ENCODE assay signal across 16 cellular contexts in genomic region chr21:43826623-43826974, GRCh38. TPM values are rescaled to one million over a fixed set of nuclear protein-coding genes. Genes with fewer than 3 reads are reported as not detected.
DNase-seq lines count a peak whose midpoint lies in the region; ATAC-seq, FAIRE-seq and TF ChIP-seq lines count a peak whose summit lies in the region.
"Had no signal": no experiment of that assay in that cellular context is flagged by ENCODE, and none has a peak within 500 bp of the region (broad histone marks: within the 10 kb centered on the region; RNA-seq: fewer than 3 reads in every experiment).

No MANE protein-coding gene starts in this region.

- no peak for TF ChIP-seq EP300 in HepG2 (IDR thresholded peaks at IDR 0.05; ENCODE audit: low read depth in 2 of 2, low read length in 2 of 2)
- no peak for TF ChIP-seq EP300 in HepG2 (CRISPR knock-in tag; IDR thresholded peaks at IDR 0.05; ENCODE audit: borderline replicate concordance)

- H2AFZ ChIP-seq in HepG2 (ENCODE audit: low read length): no peak overlapping the region

- peak overlapping the region; percentile 82 for H3K4me2 ChIP-seq in HepG2 (ENCODE audit: low read depth, low read length)

- in situ Hi-C loops in HepG2 (cut with HindIII; ENCODE audit: extremely low pct_ligation_motif_present, low pct_unique_long_range_greater_than_20kb): no loop called here

- DNase-seq in activated CD8-positive, alpha-beta memory T cell treated with anti-CD3 and anti-CD28 coated beads, Interleukin-2, amount 10 ng/mL, durations not matched to agents 7 days and 5 days: no peak
- no peak for DNase-seq in activated CD8-positive, alpha-beta memory T cell treated with anti-CD3 and anti-CD28 coated beads for 24 hours
- DNase-seq in SJSA1 (ENCODE audit: low read depth in 1 of 2, low spot score in 2 of 2) (peak in 1 of 2 experiments; percentile 9), HepG2 (ENCODE audit: low spot score) (no peak), spleen (peak; percentile 60), OCI-M1 (lab: John Stamatoyannopoulos, UW) (no peak), Peyer's patch (no peak)
- DNase-seq: CD4-positive, alpha-beta memory T cell; MM.1S; NCI-H1694 treated with DMSO at 0.1 percent for 48 hours had no signal

- no TSS peak for BruUV-seq in HepG2 (replicated peaks; lab: Mats Ljungman, UMichigan)

- TF ChIP-seq CTCF in HepG2 (CRISPR knock-in tag; IDR thresholded peaks at IDR 0.05) (no peak), spleen (IDR thresholded peaks at IDR 0.05 in 8 of 11, conservative IDR thresholded peaks at IDR 0.05 in 3 of 11) (no peak), Peyer's patch (IDR thresholded peaks at IDR 0.05) (no peak)

- no peaks in the 10 kb centered on the region for H3K9me3 Mint-ChIP-seq in activated CD8-positive, alpha-beta memory T cell treated with anti-CD3 and anti-CD28 coated beads, Interleukin-2, amount 10 ng/mL, durations not matched to agents 7 days and 5 days (ENCODE audit: low read depth)
- H3K9me3 Mint-ChIP-seq: CD4-positive, alpha-beta memory T cell; T-helper 2 cell treated with Interferon-gamma antibody and Interleukin-4, amounts not matched to agents 5 μg/mL and 100 μg/mL, for 36 hours had no signal

- no peak for FAIRE-seq in HepG2 (lab: Jason Lieb, UNC)

- H3K27me3 ChIP-seq in SJSA1 (replicated peaks) (no peaks in the 10 kb centered on the region), HepG2 (ENCODE audit: control insufficient read depth in 1 of 2, insufficient read depth in 2 of 2, low read length in 2 of 2) (peaks cover 15 to 35% of the 10 kb centered on the region in 2 experiments), spleen (replicated peaks in 1 of 7) (peaks cover 0 to 32% (median 0%) of the 10 kb centered on the region in 7 donors), Peyer's patch (no peaks in the 10 kb centered on the region)
- H3K27me3 ChIP-seq: cardiac muscle cell had no signal

- H3K36me3 ChIP-seq in SJSA1: no peaks in the 10 kb centered on the region; the same call in 1 of the 2 replicates
- no peaks in the 10 kb centered on the region for H3K36me3 ChIP-seq in HepG2 (replicated peaks in 1 of 2; ENCODE audit: control insufficient read depth in 1 of 2, insufficient read depth in 2 of 2, low read length in 2 of 2)
- H3K36me3 ChIP-seq in spleen: no peaks in the 10 kb centered on the region
- H3K36me3 ChIP-seq in Peyer's patch: no peaks in the 10 kb centered on the region
- H3K36me3 ChIP-seq: cardiac muscle cell, esophagus muscularis mucosa, tibial nerve had no signal

- H3K27ac Mint-ChIP-seq in activated CD8-positive, alpha-beta memory T cell treated with anti-CD3 and anti-CD28 coated beads, Interleukin-2, amount 10 ng/mL, durations not matched to agents 7 days and 5 days: no peak overlapping the region
- H3K27ac Mint-ChIP-seq: CD4-positive, alpha-beta memory T cell; T-helper 2 cell treated with Interferon-gamma antibody and Interleukin-4, amounts not matched to agents 5 μg/mL and 100 μg/mL, for 36 hours had no signal

- intact Hi-C loops in HepG2 (cut with micrococcal nuclease; ENCODE audit: unreplicated experiment) (loop anchor here (2.0 kb wide), 1 partner anchor 112 kb away; no protein-coding TSS in a partner anchor), spleen (cut with DNase I; ENCODE audit: low total_unique reads) (no loop called here)

- no peak overlapping the region for H3K4me3 ChIP-seq in SJSA1
- peak overlapping the region; percentile 31 to 64 (median 33) for H3K4me3 ChIP-seq in HepG2 (replicated peaks in 1 of 3; ENCODE audit: insufficient read depth in 1 of 3, low read depth in 2 of 3, low read length in 3 of 3)
- no peak overlapping the region for H3K4me3 ChIP-seq in spleen
- H3K4me3 ChIP-seq in Peyer's patch: no peak overlapping the region
- H3K4me3 ChIP-seq: cardiac muscle cell, esophagus muscularis mucosa, tibial nerve had no signal

- H3K4me1 ChIP-seq in SJSA1 (replicated peaks) (peaks cover 66% of the 10 kb centered on the region), HepG2 (ENCODE audit: insufficient read depth, low read length) (peaks cover 38% of the 10 kb centered on the region), spleen (peaks cover 0 to 17% (median 0%) of the 10 kb centered on the region in 6 donors), Peyer's patch (no peaks in the 10 kb centered on the region)
- H3K4me1 ChIP-seq: tibial nerve had no signal

- H3K27me3 Mint-ChIP-seq in activated CD8-positive, alpha-beta memory T cell treated with anti-CD3 and anti-CD28 coated beads, Interleukin-2, amount 10 ng/mL, durations not matched to agents 7 days and 5 days: peaks cover 35% of the 10 kb centered on the region

- POLR2A ChIA-PET in HepG2 (lab: Yijun Ruan, JAX): interaction anchor here (0.7 kb wide), 1 partner anchor 80 kb away, joined by 3 read pairs; no protein-coding TSS in a partner anchor

- 0% methylated on average over 4 of the region's 8 CpGs for WGBS in HepG2 (ENCODE audit: low lambda C conversion rate)
- 72 to 91% (median 77%) methylated on average over 8 of the region's 8 CpGs for WGBS in spleen, 5 donors

- CTCF ChIA-PET in activated CD8-positive, alpha-beta memory T cell treated with anti-CD3 and anti-CD28 coated beads, Interleukin-2, amount 10 ng/mL, durations not matched to agents 7 days and 5 days (lab: Charles Lee): interaction anchor here (0.6 to 2.0 kb wide), 7 partner anchors 8 to 149 kb away, joined by 3 to 7 read pairs (median 5); no protein-coding TSS in a partner anchor
- CTCF ChIA-PET in HepG2 (lab: Yijun Ruan, JAX; ENCODE audit: low intra/inter-chr PET ratio, low total read pairs): no interaction called here

- no peaks in the 10 kb centered on the region for H3K36me3 Mint-ChIP-seq in activated CD8-positive, alpha-beta memory T cell treated with anti-CD3 and anti-CD28 coated beads, Interleukin-2, amount 10 ng/mL, durations not matched to agents 7 days and 5 days
- H3K36me3 Mint-ChIP-seq: CD4-positive, alpha-beta memory T cell had no signal

- H3K4me1 Mint-ChIP-seq in activated CD8-positive, alpha-beta memory T cell treated with anti-CD3 and anti-CD28 coated beads, Interleukin-2, amount 10 ng/mL, durations not matched to agents 7 days and 5 days: no peaks in the 10 kb centered on the region
- H3K4me1 Mint-ChIP-seq: CD4-positive, alpha-beta memory T cell had no signal

- H3K9me3 ChIP-seq in SJSA1 (replicated peaks) (0 out of 2 replicates have a peak, but pooled peaks cover 3% of the 10 kb centered on the region), HepG2 (ENCODE audit: low read length) (no peaks in the 10 kb centered on the region), spleen (no peaks in the 10 kb centered on the region), Peyer's patch (no peaks in the 10 kb centered on the region)
- H3K9me3 ChIP-seq: esophagus muscularis mucosa, tibial nerve had no signal

- TF ChIP-seq RAD21 in HepG2 (CRISPR knock-in tag; IDR thresholded peaks at IDR 0.05): no peak

- peak; percentile 23 for ATAC-seq in activated CD8-positive, alpha-beta memory T cell treated with anti-CD3 and anti-CD28 coated beads, Interleukin-2, amount 10 ng/mL, durations not matched to agents 7 days and 5 days
- ATAC-seq in HepG2 (peak; percentile 63), HG02870 (IDR thresholded peaks at IDR 0.05; ENCODE audit: unreplicated experiment) (no peak)
- ATAC-seq: activated CD4-positive, CD25-positive, alpha-beta regulatory T cell treated with anti-CD3 and anti-CD28 coated beads, Interleukin-2, amount 50 U/mL, for 24 hours had no signal

- TF ChIP-seq POLR2A in HepG2 (IDR thresholded peaks at IDR 0.05; ENCODE audit: insufficient read depth in 1 of 2, low read depth in 2 of 2, low read length in 2 of 2) (no peak), spleen (IDR thresholded peaks at IDR 0.05) (no peak), Peyer's patch (IDR thresholded peaks at IDR 0.05) (no peak)

- H3K9ac ChIP-seq in HepG2 (ENCODE audit: insufficient read depth, low read depth, low read length): no peak overlapping the region

- peak overlapping the region; percentile 83 for H3K27ac ChIP-seq in SJSA1
- no peak overlapping the region for H3K27ac ChIP-seq in HepG2 (ENCODE audit: extremely low read length, insufficient read depth, low read length)
- no peak overlapping the region for H3K27ac ChIP-seq in spleen
- H3K27ac ChIP-seq in Peyer's patch: no peak overlapping the region
- H3K27ac ChIP-seq: cardiac muscle cell, esophagus muscularis mucosa, tibial nerve had no signal

- no peak overlapping the region for H3K4me3 Mint-ChIP-seq in activated CD8-positive, alpha-beta memory T cell treated with anti-CD3 and anti-CD28 coated beads, Interleukin-2, amount 10 ng/mL, durations not matched to agents 7 days and 5 days
- H3K4me3 Mint-ChIP-seq: CD4-positive, alpha-beta memory T cell; T-helper 2 cell treated with Interferon-gamma antibody and Interleukin-4, amounts not matched to agents 5 μg/mL and 100 μg/mL, for 36 hours had no signal

- H3K79me2 ChIP-seq in HepG2 (ENCODE audit: insufficient read depth, low read length): no peaks in the 10 kb centered on the region

- no peaks in the 10 kb centered on the region for H4K20me1 ChIP-seq in HepG2 (ENCODE audit: insufficient read depth, low read length)

RNA-seq across cellular contexts. Expression of gene RRP1, which starts 37.2 kb away (rescaled TPM):
- 10 to 100 TPM; 37.7 to 45.2 TPM for total RNA-seq in activated CD8-positive, alpha-beta memory T cell treated with anti-CD3 and anti-CD28 coated beads, Interleukin-2, amount 10 ng/mL, durations not matched to agents 7 days and 5 days
- 29.2 and 30.4 TPM in 2 replicates for total RNA-seq in SJSA1 (2014; rRNA removed; shearing (Covaris generic))
- 24.6 and 35.1 TPM in 2 replicates for total RNA-seq in HepG2 (2016; rRNA removed; fragmentation: Illumina TruSeq; extraction: Trizol)
- 16.9 and 17.1 TPM in 2 replicates for total RNA-seq in HepG2 (2016; cell fraction: cytosol; rRNA removed; fragmentation: Illumina TruSeq; extraction: Trizol; ENCODE audit: low read depth)
- total RNA-seq in HepG2 (2016; cell fraction: insoluble cytoplasmic fraction; rRNA removed; fragmentation: Illumina TruSeq; extraction: Trizol): 24.1 and 32.9 TPM in 2 replicates
- 10.3 and 11.2 TPM in 2 replicates for total RNA-seq in HepG2 (2016; cell fraction: membrane; rRNA removed; fragmentation: Illumina TruSeq; extraction: Trizol)
- 29.9 and 34.8 TPM in 2 replicates for total RNA-seq in HepG2 (2016; cell fraction: nucleus; rRNA removed; fragmentation: Illumina TruSeq; extraction: Trizol)
- polyA plus RNA-seq in HepG2 (2011; rRNA removed): 20.1 and 22.2 TPM in 2 replicates
- 11.2 and 11.3 TPM in 2 replicates for polyA plus RNA-seq in HepG2 (2011; cell fraction: cytosol; rRNA removed)
- polyA plus RNA-seq in HepG2 (2011; cell fraction: nucleus; rRNA removed): 110 and 114 TPM in 2 replicates
- polyA plus RNA-seq in HepG2 (2012): 22.7 and 27.0 TPM in 2 replicates
- polyA plus RNA-seq in HepG2 (2016; cell fraction: cytosol; fragmentation: Illumina TruSeq; extraction: Trizol; ENCODE audit: low read depth): 3.0 and 3.7 TPM in 2 replicates
- polyA plus RNA-seq in HepG2 (2016; cell fraction: insoluble cytoplasmic fraction; fragmentation: Illumina TruSeq; extraction: Trizol; ENCODE audit: low read depth): 25.7 and 32.8 TPM in 2 replicates
- polyA plus RNA-seq in HepG2 (2016; cell fraction: membrane; fragmentation: Illumina TruSeq; extraction: Trizol; ENCODE audit: low read depth): 4.3 and 6.1 TPM in 2 replicates
- polyA plus RNA-seq in HepG2 (2016; cell fraction: nucleus; fragmentation: Illumina TruSeq; extraction: Trizol; ENCODE audit: insufficient read depth, low read depth): 70.6 and 74.1 TPM in 2 replicates
- 9.8 and 26.9 TPM in 2 replicates for polyA minus RNA-seq in HepG2 (2011; rRNA and poly(A)+ RNA removed; ENCODE audit: low replicate concordance)
- 5.9 and 9.7 TPM in 2 replicates for polyA minus RNA-seq in HepG2 (2011; cell fraction: cytosol; rRNA and poly(A)+ RNA removed)
- polyA minus RNA-seq in HepG2 (2011; cell fraction: nucleus; rRNA and poly(A)+ RNA removed): 27.0 and 37.2 TPM in 2 replicates
- total RNA-seq in spleen: 10 to 100 TPM; 11.5 to 26.9 (median 20.5) TPM
- 10 to 100 TPM; 12.6 to 18.8 (median 15.8) TPM for polyA plus RNA-seq in spleen
- 10 to 100 TPM; 11.1 to 32.2 (median 12.9) TPM for total RNA-seq in Peyer's patch

RNA-seq across cellular contexts. Expression of gene AGPAT3, which starts 38.4 kb away (rescaled TPM):
- total RNA-seq in activated CD8-positive, alpha-beta memory T cell treated with anti-CD3 and anti-CD28 coated beads, Interleukin-2, amount 10 ng/mL, durations not matched to agents 7 days and 5 days: 100 to 1,000 TPM in 1 of 2 experiments, 10 to 100 TPM in 1; 94.3 to 101 TPM
- 43.5 and 66.9 TPM in 2 replicates for total RNA-seq in SJSA1 (2014; rRNA removed; shearing (Covaris generic))
- total RNA-seq in HepG2 (2016; rRNA removed; fragmentation: Illumina TruSeq; extraction: Trizol): 46.8 and 54.4 TPM in 2 replicates
- total RNA-seq in HepG2 (2016; cell fraction: cytosol; rRNA removed; fragmentation: Illumina TruSeq; extraction: Trizol; ENCODE audit: low read depth): 14.8 and 16.1 TPM in 2 replicates
- total RNA-seq in HepG2 (2016; cell fraction: insoluble cytoplasmic fraction; rRNA removed; fragmentation: Illumina TruSeq; extraction: Trizol): 41.2 and 56.0 TPM in 2 replicates
- 53.6 and 57.0 TPM in 2 replicates for total RNA-seq in HepG2 (2016; cell fraction: membrane; rRNA removed; fragmentation: Illumina TruSeq; extraction: Trizol)
- 49.6 and 56.0 TPM in 2 replicates for total RNA-seq in HepG2 (2016; cell fraction: nucleus; rRNA removed; fragmentation: Illumina TruSeq; extraction: Trizol)
- 32.2 and 40.5 TPM in 2 replicates for polyA plus RNA-seq in HepG2 (2011; rRNA removed)
- polyA plus RNA-seq in HepG2 (2011; cell fraction: cytosol; rRNA removed): 34.8 and 46.1 TPM in 2 replicates
- polyA plus RNA-seq in HepG2 (2011; cell fraction: nucleus; rRNA removed): 58.5 and 63.8 TPM in 2 replicates
- 30.3 and 31.7 TPM in 2 replicates for polyA plus RNA-seq in HepG2 (2012)
- 19.7 and 23.3 TPM in 2 replicates for polyA plus RNA-seq in HepG2 (2016; cell fraction: cytosol; fragmentation: Illumina TruSeq; extraction: Trizol; ENCODE audit: low read depth)
- 37.4 and 44.0 TPM in 2 replicates for polyA plus RNA-seq in HepG2 (2016; cell fraction: insoluble cytoplasmic fraction; fragmentation: Illumina TruSeq; extraction: Trizol; ENCODE audit: low read depth)
- 43.7 and 47.5 TPM in 2 replicates for polyA plus RNA-seq in HepG2 (2016; cell fraction: membrane; fragmentation: Illumina TruSeq; extraction: Trizol; ENCODE audit: low read depth)
- 78.1 and 78.9 TPM in 2 replicates for polyA plus RNA-seq in HepG2 (2016; cell fraction: nucleus; fragmentation: Illumina TruSeq; extraction: Trizol; ENCODE audit: insufficient read depth, low read depth)
- polyA minus RNA-seq in HepG2 (2011; rRNA and poly(A)+ RNA removed; ENCODE audit: low replicate concordance): 56.4 and 145 TPM in 2 replicates
- 41.5 and 50.9 TPM in 2 replicates for polyA minus RNA-seq in HepG2 (2011; cell fraction: cytosol; rRNA and poly(A)+ RNA removed)
- 28.1 and 33.7 TPM in 2 replicates for polyA minus RNA-seq in HepG2 (2011; cell fraction: nucleus; rRNA and poly(A)+ RNA removed)
- 10 to 100 TPM; 50.8 to 92.0 (median 64.5) TPM for total RNA-seq in spleen
- 10 to 100 TPM in 1 of 3 donors, 1 to 10 TPM in 2; 6.9 to 20.7 (median 8.3) TPM for polyA plus RNA-seq in spleen
- 100 to 1,000 TPM in 3 of 4 donors, 10 to 100 TPM in 1; 63.5 to 225 (median 161) TPM for total RNA-seq in Peyer's patch

RNA-seq across cellular contexts. Expression of gene CSTB, which starts 50.5 kb away (rescaled TPM):
- total RNA-seq in activated CD8-positive, alpha-beta memory T cell treated with anti-CD3 and anti-CD28 coated beads, Interleukin-2, amount 10 ng/mL, durations not matched to agents 7 days and 5 days: 10 to 100 TPM; 44.2 to 47.4 TPM
- 11.9 and 14.9 TPM in 2 replicates for total RNA-seq in SJSA1 (2014; rRNA removed; shearing (Covaris generic))
- total RNA-seq in HepG2 (2016; rRNA removed; fragmentation: Illumina TruSeq; extraction: Trizol) (11.7 and 15.8 TPM in 2 replicates), spleen (10 to 100 TPM; 10.5 to 36.6 (median 28.6) TPM), Peyer's patch (10 to 100 TPM in 3 of 4 donors, 1 to 10 TPM in 1; 7.4 to 16.1 (median 13.3) TPM)
- total RNA-seq in HepG2 (2016; cell fraction: cytosol; rRNA removed; fragmentation: Illumina TruSeq; extraction: Trizol; ENCODE audit: low read depth): 8.0 and 9.1 TPM in 2 replicates
- total RNA-seq in HepG2 (2016; cell fraction: insoluble cytoplasmic fraction; rRNA removed; fragmentation: Illumina TruSeq; extraction: Trizol): 11.9 and 14.9 TPM in 2 replicates
- 9.8 and 11.8 TPM in 2 replicates for total RNA-seq in HepG2 (2016; cell fraction: membrane; rRNA removed; fragmentation: Illumina TruSeq; extraction: Trizol)
- 6.6 and 7.1 TPM in 2 replicates for total RNA-seq in HepG2 (2016; cell fraction: nucleus; rRNA removed; fragmentation: Illumina TruSeq; extraction: Trizol)
- polyA plus RNA-seq in HepG2 (2011; rRNA removed) (94.1 and 110 TPM in 2 replicates), spleen (10 to 100 TPM; 39.6 to 93.8 (median 48.5) TPM)
- polyA plus RNA-seq in HepG2 (2011; cell fraction: cytosol; rRNA removed): 129 and 137 TPM in 2 replicates
- 53.4 and 59.2 TPM in 2 replicates for polyA plus RNA-seq in HepG2 (2011; cell fraction: nucleus; rRNA removed)
- 58.7 and 69.9 TPM in 2 replicates for polyA plus RNA-seq in HepG2 (2012)
- 34.3 and 43.0 TPM in 2 replicates for polyA plus RNA-seq in HepG2 (2016; cell fraction: cytosol; fragmentation: Illumina TruSeq; extraction: Trizol; ENCODE audit: low read depth)
- 53.0 and 57.2 TPM in 2 replicates for polyA plus RNA-seq in HepG2 (2016; cell fraction: insoluble cytoplasmic fraction; fragmentation: Illumina TruSeq; extraction: Trizol; ENCODE audit: low read depth)
- 32.8 and 40.2 TPM in 2 replicates for polyA plus RNA-seq in HepG2 (2016; cell fraction: membrane; fragmentation: Illumina TruSeq; extraction: Trizol; ENCODE audit: low read depth)
- 34.9 and 36.2 TPM in 2 replicates for polyA plus RNA-seq in HepG2 (2016; cell fraction: nucleus; fragmentation: Illumina TruSeq; extraction: Trizol; ENCODE audit: insufficient read depth, low read depth)
- polyA minus RNA-seq in HepG2 (2011; rRNA and poly(A)+ RNA removed; ENCODE audit: low replicate concordance): 37.2 and 51.7 TPM in 2 replicates
- 24.0 and 25.6 TPM in 2 replicates for polyA minus RNA-seq in HepG2 (2011; cell fraction: cytosol; rRNA and poly(A)+ RNA removed)
- 9.0 and 15.4 TPM in 2 replicates for polyA minus RNA-seq in HepG2 (2011; cell fraction: nucleus; rRNA and poly(A)+ RNA removed)

Comparison
In these comparisons a context has a peak if more than half of its experiments do, and no peak if none do; other contexts are left out.
1. H3K4me3 ChIP-seq: peak in HepG2 (3 of 3); none in SJSA1 (single experiment), spleen (0 of 8) and Peyer's patch (0 of 4).